9 cellular contexts compared by ENCODE assay signal in genomic region chr14:68278568-68279436, GRCh38.
A peak's percentile ranks its signal among the peaks of the same experiment; 100 is the strongest.
DNase-seq lines count a peak whose midpoint lies in the region; ATAC-seq and TF ChIP-seq lines count a peak whose summit lies in the region.
"Had no signal": no experiment of that assay in that cellular context is flagged by ENCODE, and none has a peak within 500 bp of the region (broad histone marks: within the 10 kb centered on the region; RNA-seq: fewer than 3 reads in every experiment).

No MANE protein-coding gene starts in this region.

- TF ChIP-seq CTCF in AG04450 (IDR thresholded peaks at IDR 0.05; ENCODE audit: low read depth, low read length) (no peak), HCT116 (IDR thresholded peaks at IDR 0.05 in 2 of 3, conservative IDR thresholded peaks at IDR 0.05 in 1 of 3; ENCODE audit: borderline replicate concordance in 1 of 3, insufficient read depth in 1 of 3, low read depth in 2 of 3, low read length in 2 of 3) (no peak), astrocyte of the cerebellum (IDR thresholded peaks at IDR 0.05; ENCODE audit: low read depth, low read length, missing control alignments) (no peak)

- peaks cover 13 to 20% of the 10 kb centered on the region in 2 experiments for H3K4me1 ChIP-seq in HCT116 (ENCODE audit: control insufficient read depth in 1 of 2, insufficient read depth in 2 of 2, low read length in 2 of 2)

- H3K9me3 Mint-ChIP-seq in T-helper 2 cell treated with Interferon-gamma antibody and Interleukin-4, amounts not matched to agents 5 μg/mL and 100 μg/mL, for 36 hours, result no peaks in the 10 kb centered on the region
- no peaks in the 10 kb centered on the region for H3K9me3 Mint-ChIP-seq in natural killer cell treated with Interleukin-12 subunit alpha and Interleukin-12 subunit beta and Interleukin-15 and Interleukin-18, amount 100 ng/mL, for 72 hours
- H3K9me3 Mint-ChIP-seq: CD4-positive, CD25-positive, alpha-beta regulatory T cell had no signal

- H3K79me2 ChIP-seq in HCT116 (ENCODE audit: insufficient read depth, low read length), result no peaks in the 10 kb centered on the region

- H3K27ac Mint-ChIP-seq in T-helper 2 cell treated with Interferon-gamma antibody and Interleukin-4, amounts not matched to agents 5 μg/mL and 100 μg/mL, for 36 hours, result no peak overlapping the region
- peak overlapping the region in 1 of 2 donors; percentile 64 for H3K27ac Mint-ChIP-seq in natural killer cell treated with Interleukin-12 subunit alpha and Interleukin-12 subunit beta and Interleukin-15 and Interleukin-18, amount 100 ng/mL, for 72 hours

- H3K4me3 Mint-ChIP-seq in T-helper 2 cell treated with Interferon-gamma antibody and Interleukin-4, amounts not matched to agents 5 μg/mL and 100 μg/mL, for 36 hours, result no peak overlapping the region
- no peak overlapping the region for H3K4me3 Mint-ChIP-seq in natural killer cell treated with Interleukin-12 subunit alpha and Interleukin-12 subunit beta and Interleukin-15 and Interleukin-18, amount 100 ng/mL, for 72 hours

- no peaks in the 10 kb centered on the region for H3K36me3 ChIP-seq in HCT116 (ENCODE audit: control insufficient read depth in 1 of 2, insufficient read depth in 2 of 2, low read length in 2 of 2)

- BruUV-seq in HCT116 (replicated peaks; lab: Mats Ljungman, UMichigan), result no TSS peak

- POLR2A ChIA-PET in AG04450 (lab: Yijun Ruan, JAX), result interaction anchor here (0.5 to 0.6 kb wide), 2 partner anchors 164 to 288 kb away, joined by 3 to 4 read pairs; no protein-coding TSS in a partner anchor
- POLR2A ChIA-PET in HCT116 (lab: Charles Lee), result no interaction called here

- peaks cover 1% of the 10 kb centered on the region for H3K36me3 Mint-ChIP-seq in T-helper 2 cell treated with Interferon-gamma antibody and Interleukin-4, amounts not matched to agents 5 μg/mL and 100 μg/mL, for 36 hours (ENCODE audit: low read depth)
- no peaks in the 10 kb centered on the region for H3K36me3 Mint-ChIP-seq in natural killer cell treated with Interleukin-12 subunit alpha and Interleukin-12 subunit beta and Interleukin-15 and Interleukin-18, amount 100 ng/mL, for 72 hours
- H3K36me3 Mint-ChIP-seq: CD4-positive, CD25-positive, alpha-beta regulatory T cell had no signal

- DNase-seq in AG04450 (ENCODE audit: low read depth, low spot score) (no peak), HCT116 (ENCODE audit: low read depth, low spot score) (peak; percentile 6), astrocyte of the cerebellum (ENCODE audit: low read depth) (peak; percentile 76), medulla oblongata (ENCODE audit: extremely low spot score) (peak; percentile 48), NCI-H2196 (lab: John Stamatoyannopoulos, UW; ENCODE audit: unreplicated experiment) (no peak)
- DNase-seq in T-helper 2 cell treated with Interferon-gamma antibody and Interleukin-4, amounts not matched to agents 5 μg/mL and 100 μg/mL, for 36 hours (ENCODE audit: low spot score), result no peak
- DNase-seq in activated T-cell treated with anti-CD3 and anti-CD28 coated beads, Interleukin-2, amount 50 U/mL, for 48 hours, result no peak
- DNase-seq in natural killer cell treated with Interleukin-12 subunit alpha and Interleukin-12 subunit beta and Interleukin-15 and Interleukin-18, amount 100 ng/mL, for 72 hours (ENCODE audit: low spot score), result no peak
- DNase-seq: CD4-positive, CD25-positive, alpha-beta regulatory T cell had no signal

- H3K27ac ChIP-seq in AG04450 (ENCODE audit: low read depth, low read length) (peak overlapping the region; percentile 11), HCT116 (ENCODE audit: low read depth, low read length) (peak overlapping the region; percentile 3; the same call in 1 of the 2 replicates)

- no peaks in the 10 kb centered on the region for H4K20me1 ChIP-seq in HCT116 (ENCODE audit: insufficient read depth)

- H3K27me3 ChIP-seq in AG04450 (ENCODE audit: control insufficient read depth, insufficient read depth, low read length), result no peaks in the 10 kb centered on the region
- no peaks in the 10 kb centered on the region for H3K27me3 ChIP-seq in HCT116 (ENCODE audit: insufficient read depth, low read length)

- no peak for ATAC-seq in HCT116
- no peak for ATAC-seq in natural killer cell treated with Interleukin-12 subunit alpha and Interleukin-12 subunit beta and Interleukin-15 and Interleukin-18, amount 100 ng/mL, for 72 hours

- CTCF ChIA-PET in AG04450 (lab: Charles Lee), result interaction anchor here (0.6 to 0.7 kb wide), 2 partner anchors 9 to 335 kb away, joined by 3 read pairs; no protein-coding TSS in a partner anchor
- CTCF ChIA-PET in HCT116 (lab: Charles Lee), result no interaction called here

- no peak overlapping the region for H3K4me3 ChIP-seq in AG04450 (ENCODE audit: low read depth, low read length)
- no peak overlapping the region for H3K4me3 ChIP-seq in HCT116 (replicated peaks in 1 of 2; ENCODE audit: low read depth in 1 of 2, low read length in 2 of 2)
- H3K4me3 ChIP-seq in astrocyte of the cerebellum (ENCODE audit: low read depth, low read length), result no peak overlapping the region

- no peak overlapping the region for H3K9ac ChIP-seq in HCT116 (ENCODE audit: low read length)

- RAD21 ChIA-PET in HCT116 (lab: Charles Lee; ENCODE audit: low non-redundant PET in 1 of 2, low total read pairs in 2 of 2, uncharacterized antibody in 2 of 2, unreplicated experiment in 2 of 2), result no interaction called here

- intact Hi-C loops in HCT116 (cut with micrococcal nuclease), result no loop called here

- in situ Hi-C loops in astrocyte of the cerebellum (cut with HindIII; ENCODE audit: low sequenced_read_pairs), result no loop called here

- TF ChIP-seq RAD21 in HCT116 (IDR thresholded peaks at IDR 0.05; ENCODE audit: low read depth), result no peak

- TF ChIP-seq POLR2A in HCT116 (IDR thresholded peaks at IDR 0.05; ENCODE audit: borderline replicate concordance, extremely low read depth, insufficient read depth, insufficient read length), result no peak

- no peaks in the 10 kb centered on the region for H3K9me2 ChIP-seq in HCT116 (ENCODE audit: insufficient read depth)

- H3K4me2 ChIP-seq in HCT116 (ENCODE audit: low read length), result peak overlapping the region; percentile 13; the same call in 1 of the 2 replicates

- peaks cover 28% of the 10 kb centered on the region for H3K4me1 Mint-ChIP-seq in T-helper 2 cell treated with Interferon-gamma antibody and Interleukin-4, amounts not matched to agents 5 μg/mL and 100 μg/mL, for 36 hours (ENCODE audit: low read depth)
- peaks cover 36 to 62% of the 10 kb centered on the region in 2 donors for H3K4me1 Mint-ChIP-seq in natural killer cell treated with Interleukin-12 subunit alpha and Interleukin-12 subunit beta and Interleukin-15 and Interleukin-18, amount 100 ng/mL, for 72 hours (ENCODE audit: low read depth in 2 of 2)

- no peak overlapping the region for H2AFZ ChIP-seq in HCT116 (ENCODE audit: low read depth, low read length, poor library complexity, severe bottlenecking)

- H3K27me3 Mint-ChIP-seq in T-helper 2 cell treated with Interferon-gamma antibody and Interleukin-4, amounts not matched to agents 5 μg/mL and 100 μg/mL, for 36 hours (ENCODE audit: low read depth), result no peaks in the 10 kb centered on the region
- H3K27me3 Mint-ChIP-seq in natural killer cell treated with Interleukin-12 subunit alpha and Interleukin-12 subunit beta and Interleukin-15 and Interleukin-18, amount 100 ng/mL, for 72 hours, result no peaks in the 10 kb centered on the region

- H3K9me3 ChIP-seq in AG04450 (ENCODE audit: control insufficient read depth, insufficient read depth, low read length) (no peaks in the 10 kb centered on the region), HCT116 (ENCODE audit: control insufficient read depth in 1 of 2, insufficient read depth in 1 of 2, low read depth in 1 of 2, low read length in 2 of 2) (no peaks in the 10 kb centered on the region)

TF ChIP-seq in HCT116, 20 proteins besides CTCF, POLR2A, EP300 and RAD21:
- TF ChIP-seq EZH2 (IDR thresholded peaks at IDR 0.05) (no peak), ZNF274 (IDR thresholded peaks at IDR 0.05; ENCODE audit: low read depth, low read length) (no peak), CEBPB (IDR thresholded peaks at IDR 0.05; ENCODE audit: low read depth) (no peak), ATF3 (IDR thresholded peaks at IDR 0.05) (no peak), YY1 (IDR thresholded peaks at IDR 0.05; ENCODE audit: extremely low read depth, insufficient replicate concordance, low read depth, low read length) (no peak), REST (IDR thresholded peaks at IDR 0.05; ENCODE audit: low read depth) (no peak)

Comparison
In these comparisons a context has a peak if more than half of its experiments do, and no peak if none do; other contexts are left out.
1. DNase-seq: peak in HCT116 (single experiment), astrocyte of the cerebellum (single experiment) and medulla oblongata (single experiment); none in AG04450 (single experiment), T-helper 2 cell treated with Interferon-gamma antibody and Interleukin-4, amounts not matched to agents 5 μg/mL and 100 μg/mL, for 36 hours (single experiment), activated T-cell treated with anti-CD3 and anti-CD28 coated beads, Interleukin-2, amount 50 U/mL, for 48 hours (0 of 2), natural killer cell treated with Interleukin-12 subunit alpha and Interleukin-12 subunit beta and Interleukin-15 and Interleukin-18, amount 100 ng/mL, for 72 hours (single experiment) and NCI-H2196 (single experiment).